Comparison of ENCODE assay signal across 24 cellular contexts in the genomic region with DNA sequence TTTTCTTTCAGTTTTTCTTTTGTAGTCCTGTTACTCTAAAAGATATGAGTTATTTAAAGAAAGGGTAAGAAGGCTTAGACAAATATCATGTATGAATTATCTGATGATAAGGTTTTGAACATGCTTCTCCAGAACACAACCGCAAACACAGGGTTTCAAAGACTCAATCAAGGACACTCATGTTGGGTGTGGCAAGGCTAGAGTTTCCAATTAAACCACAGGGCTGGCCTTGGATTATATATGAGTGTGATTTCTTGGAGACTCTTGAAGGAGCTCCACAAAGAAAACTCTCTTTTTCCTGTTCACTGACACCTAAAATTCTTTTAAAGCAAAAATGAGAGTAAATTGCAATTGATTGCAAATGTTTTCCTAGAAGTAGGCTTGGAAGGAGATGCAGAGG.
"Had no signal": no experiment of that assay in that cellular context is flagged by ENCODE, and none has a peak within 500 bp of the region (broad histone marks: within the 10 kb centered on the region; RNA-seq: fewer than 3 reads in every experiment).

No MANE protein-coding gene starts in this region.

- H3K4me3 ChIP-seq: K562, SJSA1, SK-N-MC had no signal

- H3K9me3 ChIP-seq: SJSA1 had no signal

- DNase-seq: Kasumi-1, MV-4-11, NCI-H1048, NCI-H1105, NCI-H1417, NCI-H1436 treated with DMSO at 0.1 percent for 48 hours, NCI-H1694, NCI-H187 treated with DMSO at 0.1 percent for 48 hours, NCI-H2029 treated with DMSO at 0.1 percent for 48 hours, NCI-H2171, NCI-H226, NCI-H446, NCI-H510A, NCI-H524 treated with DMSO at 0.1 percent for 48 hours, NCI-H69, NCI-H774, Right ventricle myocardium superior, RPMI8226, SIG-M5 had no signal

- H3K4me1 ChIP-seq: SJSA1 had no signal

- H3K27ac ChIP-seq: KMS-11, SJSA1, SK-N-MC had no signal

- H3K27me3 ChIP-seq: SJSA1 had no signal

- ATAC-seq: HepG2, K562 had no signal
